ENCODE assay signal across 36 cellular contexts in the genomic region with DNA sequence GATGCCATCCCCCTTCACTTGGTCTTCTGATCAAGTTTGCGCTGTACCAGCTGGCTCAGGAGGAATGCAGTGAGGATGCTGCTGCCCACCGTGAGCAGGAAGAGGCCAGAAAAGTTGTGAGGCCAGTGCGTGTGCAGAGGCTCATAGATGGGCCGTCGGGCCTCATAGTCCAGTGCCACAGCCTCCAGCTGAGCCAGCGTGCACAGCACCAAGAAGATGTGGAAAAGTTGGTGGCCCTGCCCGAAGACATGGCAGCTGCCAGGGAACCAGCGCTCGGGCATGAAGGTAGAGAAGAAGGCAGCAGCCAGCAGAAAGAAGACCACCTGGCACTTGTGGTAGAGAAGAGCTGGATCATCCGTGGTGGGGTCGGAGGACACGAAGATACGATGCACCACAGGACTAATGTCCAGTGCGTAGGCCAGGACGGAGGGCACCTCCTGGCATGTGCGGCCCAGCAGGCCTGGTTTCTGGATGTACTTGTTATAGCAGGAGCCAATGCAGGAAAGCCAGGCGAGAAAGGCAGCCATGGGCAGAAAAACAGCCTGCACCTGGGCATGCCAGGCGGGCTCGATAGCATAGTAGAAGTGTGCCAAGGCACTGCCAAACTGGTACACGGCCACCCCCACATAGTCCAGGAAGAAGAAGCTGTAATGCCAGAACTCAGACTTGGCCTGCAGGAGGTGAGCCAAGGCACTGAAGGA. TPM values are rescaled to one million over a fixed set of nuclear protein-coding genes. Genes with fewer than 3 reads are reported as not detected.
DNase-seq lines count a peak whose midpoint lies in the region; ATAC-seq and TF ChIP-seq lines count a peak whose summit lies in the region.
"Had no signal": no experiment of that assay in that cellular context is flagged by ENCODE, and none has a peak within 500 bp of the region (broad histone marks: within the 10 kb centered on the region; RNA-seq: fewer than 3 reads in every experiment).

No MANE protein-coding gene starts in this region.

- no peaks in the 10 kb centered on the region for H3K27me3 Mint-ChIP-seq in CD4-positive, CD25-positive, alpha-beta regulatory T cell
- no peaks in the 10 kb centered on the region for H3K27me3 Mint-ChIP-seq in mesothelial cell of epicardium (ENCODE audit: low read depth)
- H3K27me3 Mint-ChIP-seq: stimulated activated memory B cell treated with anti-CD40 and anti-IgM and Interleukin-4, amounts not matched to agents 10 μg/mL and 1 μg/mL and 100 μg/mL, for 72 hours had no signal

- H3K27ac ChIP-seq in CD4-positive, CD25-positive, alpha-beta regulatory T cell (ENCODE audit: insufficient read depth, low read length, poor library complexity, severe bottlenecking) = no peak overlapping the region
- H3K27ac ChIP-seq in angular gyrus (ENCODE audit: low read depth, low read length) = peak overlapping the region; percentile 79
- peak overlapping the region; percentile 44 for H3K27ac ChIP-seq in neutrophil
- H3K27ac ChIP-seq: C4-2B, colonic mucosa, suprapubic skin, uterus, WERI-Rb-1 had no signal

- H3K4me1 ChIP-seq in CD4-positive, CD25-positive, alpha-beta regulatory T cell (ENCODE audit: control insufficient read depth, insufficient read depth, low read length, poor library complexity, severe bottlenecking) = peaks cover 15% of the 10 kb centered on the region
- H3K4me1 ChIP-seq in neutrophil (ENCODE audit: control insufficient read depth in 1 of 2, insufficient read depth in 1 of 2, low read depth in 1 of 2, low read length in 1 of 2) = peaks cover 48 to 57% of the 10 kb centered on the region in 2 experiments
- H3K4me1 ChIP-seq: uterus had no signal

- H3K4me3 ChIP-seq in CD4-positive, CD25-positive, alpha-beta regulatory T cell (ENCODE audit: low read depth, low read length) = no peak overlapping the region
- no peak overlapping the region for H3K4me3 ChIP-seq in neutrophil (ENCODE audit: low read depth in 1 of 2, low read length in 1 of 2)
- H3K4me3 ChIP-seq: colonic mucosa, MG63, suprapubic skin, uterus had no signal

- H3K36me3 ChIP-seq in CD4-positive, CD25-positive, alpha-beta regulatory T cell (ENCODE audit: control insufficient read depth, insufficient read depth, low read length) = no peaks in the 10 kb centered on the region
- peaks cover 11% of the 10 kb centered on the region for H3K36me3 ChIP-seq in neutrophil
- H3K36me3 ChIP-seq: colonic mucosa, MG63, uterus had no signal

- H3K9me3 ChIP-seq in CD4-positive, CD25-positive, alpha-beta regulatory T cell (ENCODE audit: control insufficient read depth in 2 of 2, low read length in 2 of 2) = no peaks in the 10 kb centered on the region
- H3K9me3 ChIP-seq in neutrophil = no peaks in the 10 kb centered on the region
- H3K9me3 ChIP-seq: colonic mucosa, MG63, suprapubic skin, uterus had no signal

- H3K4me3 Mint-ChIP-seq in CD4-positive, CD25-positive, alpha-beta regulatory T cell = no peak overlapping the region
- no peak overlapping the region for H3K4me3 Mint-ChIP-seq in mesothelial cell of epicardium
- H3K4me3 Mint-ChIP-seq: activated T-helper 1 cell treated with anti-CD3 and anti-CD28 coated beads, Interleukin-12 subunit alpha, Interleukin-12 subunit beta, Interleukin-2, Interleukin-4 antibody, amounts not matched to agents 30 ng/mL and 10 ng/mL and 1 ng/mL, durations not matched to agents 14 hours and 24 hours and 36 hours; endodermal cell; stimulated activated memory B cell treated with anti-CD40 and anti-IgM and Interleukin-4, amounts not matched to agents 10 μg/mL and 1 μg/mL and 100 μg/mL, for 72 hours had no signal

- no peak for ATAC-seq in CD4-positive, CD25-positive, alpha-beta regulatory T cell (ENCODE audit: low read depth in 2 of 2)
- ATAC-seq: esophagus mucosa; Panc1; sciatic nerve; stimulated activated memory B cell treated with anti-CD40 and anti-IgM and Interleukin-4, amounts not matched to agents 10 μg/mL and 1 μg/mL and 100 μg/mL, for 72 hours had no signal

- no peaks in the 10 kb centered on the region for H3K9me3 Mint-ChIP-seq in CD4-positive, CD25-positive, alpha-beta regulatory T cell
- no peaks in the 10 kb centered on the region for H3K9me3 Mint-ChIP-seq in mesothelial cell of epicardium
- H3K9me3 Mint-ChIP-seq: activated T-helper 1 cell treated with anti-CD3 and anti-CD28 coated beads, Interleukin-12 subunit alpha, Interleukin-12 subunit beta, Interleukin-2, Interleukin-4 antibody, amounts not matched to agents 30 ng/mL and 10 ng/mL and 1 ng/mL, durations not matched to agents 14 hours and 24 hours and 36 hours; endodermal cell; nephron; stimulated activated memory B cell treated with anti-CD40 and anti-IgM and Interleukin-4, amounts not matched to agents 10 μg/mL and 1 μg/mL and 100 μg/mL, for 72 hours had no signal

- peaks cover 9 to 27% (median 12%) of the 10 kb centered on the region in 4 donors for H3K4me1 Mint-ChIP-seq in CD4-positive, CD25-positive, alpha-beta regulatory T cell
- H3K4me1 Mint-ChIP-seq in mesothelial cell of epicardium = peaks cover 27% of the 10 kb centered on the region

- TF ChIP-seq CTCF in neutrophil (IDR thresholded peaks at IDR 0.05) = no peak
- no peak for TF ChIP-seq CTCF in mesothelial cell of epicardium (IDR thresholded peaks at IDR 0.05; ENCODE audit: unreplicated experiment)

- H3K27me3 ChIP-seq in CD4-positive, CD25-positive, alpha-beta regulatory T cell (ENCODE audit: control insufficient read depth, insufficient read depth, low read length) = no peaks in the 10 kb centered on the region
- H3K27me3 ChIP-seq in neutrophil = no peaks in the 10 kb centered on the region
- H3K27me3 ChIP-seq: colonic mucosa, MG63, suprapubic skin, uterus had no signal

- H3K36me3 Mint-ChIP-seq in CD4-positive, CD25-positive, alpha-beta regulatory T cell = peaks cover 10% of the 10 kb centered on the region
- peaks cover 21% of the 10 kb centered on the region for H3K36me3 Mint-ChIP-seq in mesothelial cell of epicardium

- peak overlapping the region in 2 of 3 donors; percentile 14 to 75 for H3K27ac Mint-ChIP-seq in CD4-positive, CD25-positive, alpha-beta regulatory T cell
- H3K27ac Mint-ChIP-seq in mesothelial cell of epicardium = no peak overlapping the region
- H3K27ac Mint-ChIP-seq: activated T-helper 1 cell treated with anti-CD3 and anti-CD28 coated beads, Interleukin-12 subunit alpha, Interleukin-12 subunit beta, Interleukin-2, Interleukin-4 antibody, amounts not matched to agents 30 ng/mL and 10 ng/mL and 1 ng/mL, durations not matched to agents 14 hours and 24 hours and 36 hours; stimulated activated memory B cell treated with anti-CD40 and anti-IgM and Interleukin-4, amounts not matched to agents 10 μg/mL and 1 μg/mL and 100 μg/mL, for 72 hours had no signal

- no peak for DNase-seq in CD4-positive, CD25-positive, alpha-beta regulatory T cell
- DNase-seq in NCI-H2196 (lab: John Stamatoyannopoulos, UW; ENCODE audit: unreplicated experiment) (no peak), mesothelial cell of epicardium (ENCODE audit: low spot score in 2 of 2, unreplicated experiment in 2 of 2) (no peak)
- DNase-seq in effector CD4-positive, alpha-beta T cell = no peak
- DNase-seq: activated CD4-positive, alpha-beta T cell treated with anti-CD3 and anti-CD28 coated beads for 48 hours; activated naive CD4-positive, alpha-beta T cell treated with anti-CD3 and anti-CD28 coated beads, Interleukin-2, amount 50 U/mL, for 16 hours; amygdala; Calu3; colonic mucosa; DMS79 treated with DMSO at 0.1 percent for 48 hours; endodermal cell; foreskin fibroblast; HCEC 1CT; KBM-7; MG63; NCI-H1105 treated with DMSO at 0.1 percent for 48 hours; NCI-H2029; NCI-H2227 treated with DMSO at 0.1 percent for 48 hours; NCI-H526 treated with DMSO at 0.1 percent for 48 hours; SIG-M5; stimulated activated CD4-positive, alpha-beta T cell treated with anti-CD3 and anti-CD28 coated beads, Interleukin-4, amount 100 ng/mL, for 4 hours; SW 1271; T1000; uterus; WERI-Rb-1 had no signal

RNA-seq across cellular contexts. Expression of a gene that starts 3.7 kb away (rescaled TPM):
- not detected for total RNA-seq in CD4-positive, CD25-positive, alpha-beta regulatory T cell
- under 1 TPM in 3 of 4 donors, not detected in 1; 0.15 to 0.26 (median 0.20) TPM for polyA plus RNA-seq in CD4-positive, CD25-positive, alpha-beta regulatory T cell
- total RNA-seq in mesothelial cell of epicardium = 2.4 to 2.8 TPM (median 2.7 TPM) in 3 replicates
- total RNA-seq: posterior vena cava, sciatic nerve had no signal

RNA-seq across cellular contexts. Expression of a gene that starts 12.6 kb away (rescaled TPM):
- total RNA-seq in CD4-positive, CD25-positive, alpha-beta regulatory T cell = 1.6 TPM
- under 1 TPM in 2 of 4 donors, not detected in 2; 0.24 to 0.42 TPM for polyA plus RNA-seq in CD4-positive, CD25-positive, alpha-beta regulatory T cell
- total RNA-seq in mesothelial cell of epicardium = 24.0 to 26.8 TPM (median 24.0 TPM) in 3 replicates

RNA-seq across cellular contexts. Expression of a gene that starts 43.2 kb away (rescaled TPM):
- total RNA-seq in CD4-positive, CD25-positive, alpha-beta regulatory T cell = 32.9 TPM
- polyA plus RNA-seq in CD4-positive, CD25-positive, alpha-beta regulatory T cell = 10 to 100 TPM; 29.7 to 56.1 (median 32.4) TPM
- 74.3 to 76.6 TPM (median 74.7 TPM) in 3 replicates for total RNA-seq in mesothelial cell of epicardium

RNA-seq across cellular contexts. Expression of a gene that starts 43.3 kb away (rescaled TPM):
- 44.9 TPM for total RNA-seq in CD4-positive, CD25-positive, alpha-beta regulatory T cell
- 100 to 1,000 TPM; 167 to 242 (median 197) TPM for polyA plus RNA-seq in CD4-positive, CD25-positive, alpha-beta regulatory T cell
- 464 to 480 TPM (median 472 TPM) in 3 replicates for total RNA-seq in mesothelial cell of epicardium
